ENCODE assay signal across 8 cellular contexts in the genomic region with DNA sequence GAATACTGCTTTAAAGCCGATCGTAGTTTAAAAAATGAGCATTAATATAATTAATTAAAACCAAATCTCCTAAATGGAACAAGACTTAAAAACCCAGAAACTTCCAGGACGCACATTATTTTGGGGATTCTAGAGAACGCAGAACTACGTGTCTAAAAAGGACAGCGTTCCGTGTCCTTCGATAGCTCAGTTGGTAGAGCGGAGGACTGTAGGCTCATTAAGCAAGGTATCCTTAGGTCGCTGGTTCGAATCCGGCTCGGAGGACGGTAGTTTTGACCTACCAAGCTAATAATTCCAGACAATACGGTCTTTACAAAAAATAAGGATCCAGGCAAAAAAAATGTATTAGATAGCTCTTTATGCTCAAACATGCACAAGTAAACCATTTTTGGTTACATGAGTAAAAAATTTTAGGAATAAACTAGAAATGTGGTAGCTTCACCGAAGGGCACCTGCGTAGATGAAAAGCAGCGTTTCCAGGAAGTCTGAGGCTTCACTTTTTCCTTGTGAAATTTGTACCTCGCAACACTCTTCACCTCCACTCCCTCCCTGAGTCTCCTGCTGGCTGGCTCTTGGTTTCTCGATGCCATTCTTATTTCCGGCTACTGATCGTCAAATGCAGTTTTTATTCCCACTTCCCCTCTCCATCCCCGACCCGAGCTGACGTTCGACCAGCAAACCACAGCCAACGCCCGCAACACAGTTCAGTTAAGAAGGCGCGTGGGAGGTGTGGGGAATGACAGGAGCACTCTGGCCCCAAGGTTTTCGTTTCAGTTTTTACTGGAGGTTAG. TPM values are rescaled to one million over a fixed set of nuclear protein-coding genes. Genes with fewer than 3 reads are reported as not detected.
DNase-seq lines count a peak whose midpoint lies in the region; ATAC-seq and TF ChIP-seq lines count a peak whose summit lies in the region.

No MANE protein-coding gene starts in this region.

- peak; percentile 91 for DNase-seq in ELR (ENCODE audit: low read depth)
- DNase-seq in NCI-H69 (lab: John Stamatoyannopoulos, UW), result peak; percentile 87
- DNase-seq in activated CD8-positive, alpha-beta memory T cell treated with anti-CD3 and anti-CD28 coated beads, Interleukin-2, amount 50 U/mL, for 4 hours, result peak; percentile 60
- DNase-seq in fibroblast of lung (ENCODE audit: low read depth in 2 of 2), result peak; percentile 76 to 87
- DNase-seq in neural progenitor cell (ENCODE audit: low spot score), result peak; percentile 84
- DNase-seq in WERI-Rb-1, result no peak
- DNase-seq in lower leg skin (ENCODE audit: low spot score in 2 of 2), result no peak

- H3K36me3 Mint-ChIP-seq in neural progenitor cell, result peaks cover 3% of the 10 kb centered on the region

- H3K79me2 ChIP-seq in fibroblast of lung (ENCODE audit: control insufficient read depth, insufficient read depth, low read length) (no peaks in the 10 kb centered on the region), neural progenitor cell (ENCODE audit: low read depth) (no peaks in the 10 kb centered on the region)

- peaks cover 10% of the 10 kb centered on the region for H3K4me1 Mint-ChIP-seq in neural progenitor cell

- TF ChIP-seq POLR2A in lower leg skin (IDR thresholded peaks at IDR 0.05), result no peak

- H3K27ac Mint-ChIP-seq in neural progenitor cell, result peak overlapping the region; percentile 90

- H3K4me2 ChIP-seq in fibroblast of lung (ENCODE audit: extremely low read depth, insufficient read depth, low read length), result peak overlapping the region; percentile 94
- H3K4me2 ChIP-seq in neural progenitor cell, result peak overlapping the region; percentile 85

- intact Hi-C loops in lower leg skin (cut with DNase I; ENCODE audit: low total_unique reads), result no loop called here

- H3K4me3 Mint-ChIP-seq in neural progenitor cell, result peak overlapping the region; percentile 90

- H3K9me3 Mint-ChIP-seq in neural progenitor cell, result peaks cover 20% of the 10 kb centered on the region

- peak overlapping the region; percentile 58 to 80 (median 62) for H3K4me3 ChIP-seq in fibroblast of lung (replicated peaks in 1 of 4; ENCODE audit: control extremely low read depth in 1 of 4, insufficient read depth in 1 of 4, low read depth in 3 of 4, low read length in 4 of 4)
- peak overlapping the region; percentile 49 for H3K4me3 ChIP-seq in neural progenitor cell
- no peak overlapping the region for H3K4me3 ChIP-seq in WERI-Rb-1 (ENCODE audit: low read depth, low read length)
- H3K4me3 ChIP-seq in lower leg skin (ENCODE audit: low read depth, poor library complexity, severe bottlenecking), result no peak overlapping the region

- ATAC-seq in GM19463 (IDR thresholded peaks at IDR 0.05; ENCODE audit: unreplicated experiment), result no peak

- peaks cover 41% of the 10 kb centered on the region for H3K27me3 Mint-ChIP-seq in neural progenitor cell (ENCODE audit: insufficient read depth, low read depth)

- H2AFZ ChIP-seq in fibroblast of lung (ENCODE audit: low read length) (peak overlapping the region; percentile 68), neural progenitor cell (replicated peaks) (peak overlapping the region; percentile 71)

- H3K9ac ChIP-seq in fibroblast of lung (ENCODE audit: insufficient read depth, low read length), result peak overlapping the region; percentile 8
- H3K9ac ChIP-seq in neural progenitor cell, result no peak overlapping the region

- H3K27ac ChIP-seq in fibroblast of lung (ENCODE audit: insufficient read depth, low read length) (no peak overlapping the region), neural progenitor cell (no peak overlapping the region), WERI-Rb-1 (no peak overlapping the region)

- 6 to 7% methylated on average over 31 of the region's 31 CpGs for WGBS in lower leg skin, 2 donors

- no peaks in the 10 kb centered on the region for H3K4me1 ChIP-seq in fibroblast of lung (ENCODE audit: control insufficient read depth, extremely low read depth, insufficient read depth, low read length)
- no peaks in the 10 kb centered on the region for H3K4me1 ChIP-seq in neural progenitor cell

- peaks cover 14% of the 10 kb centered on the region for H3F3A ChIP-seq in neural progenitor cell (ENCODE audit: low read depth)

- no peaks in the 10 kb centered on the region for H3K36me3 ChIP-seq in fibroblast of lung (ENCODE audit: control insufficient read depth, insufficient read depth, low read length)
- H3K36me3 ChIP-seq in neural progenitor cell, result no peaks in the 10 kb centered on the region
- H3K36me3 ChIP-seq in WERI-Rb-1, result peaks cover 2% of the 10 kb centered on the region; the same call in 1 of the 2 replicates

- H4K20me1 ChIP-seq in fibroblast of lung (ENCODE audit: control insufficient read depth, extremely low read depth, insufficient read depth, low read length) (no peaks in the 10 kb centered on the region), neural progenitor cell (ENCODE audit: low read depth) (no peaks in the 10 kb centered on the region)

- TF ChIP-seq CTCF in fibroblast of lung (conservative IDR thresholded peaks at IDR 0.05 in 1 of 2, IDR thresholded peaks at IDR 0.05 in 1 of 2; ENCODE audit: low read depth in 1 of 2, low read length in 2 of 2) (no peak), neural progenitor cell (IDR thresholded peaks at IDR 0.05) (no peak), WERI-Rb-1 (IDR thresholded peaks at IDR 0.05; ENCODE audit: low read depth, low read length) (no peak), lower leg skin (IDR thresholded peaks at IDR 0.05) (no peak)

- H3K27me3 ChIP-seq in fibroblast of lung (ENCODE audit: control insufficient read depth, insufficient read depth, low read length), result no peaks in the 10 kb centered on the region
- H3K27me3 ChIP-seq in neural progenitor cell, result peaks cover 22% of the 10 kb centered on the region
- peaks cover 6% of the 10 kb centered on the region for H3K27me3 ChIP-seq in WERI-Rb-1 (ENCODE audit: insufficient read depth, low read depth, severe bottlenecking)

- H3K9me3 ChIP-seq in fibroblast of lung (ENCODE audit: control insufficient read depth, insufficient read depth, low read depth, low read length), result no peaks in the 10 kb centered on the region
- H3K9me3 ChIP-seq in neural progenitor cell (ENCODE audit: low read depth), result peaks cover 9% of the 10 kb centered on the region
- H3K9me3 ChIP-seq in WERI-Rb-1 (ENCODE audit: severe bottlenecking), result peaks cover 12% of the 10 kb centered on the region

RNA-seq across cellular contexts. Expression of a gene that starts 19.6 kb away (rescaled TPM):
- total RNA-seq in fibroblast of lung (13.1 and 13.4 TPM in 2 replicates), neural progenitor cell (ENCODE audit: low replicate concordance) (13.1 and 17.3 TPM in 2 replicates), lower leg skin (10 to 100 TPM; 22.0 to 25.7 (median 24.2) TPM)
- 8.3 and 9.9 TPM in 2 replicates for polyA plus RNA-seq in fibroblast of lung
- 7.7 and 12.6 TPM in 2 replicates for polyA plus RNA-seq in fibroblast of lung (2012)
- polyA minus RNA-seq in fibroblast of lung (ENCODE audit: low replicate concordance), result 9.5 and 10.8 TPM in 2 replicates

RNA-seq across cellular contexts. Expression of a gene that starts 39.0 kb away (rescaled TPM):
- total RNA-seq in fibroblast of lung (90.4 and 111 TPM in 2 replicates), neural progenitor cell (ENCODE audit: low replicate concordance) (81.8 and 86.8 TPM in 2 replicates), lower leg skin (10 to 100 TPM; 27.1 to 43.0 (median 39.2) TPM)
- polyA plus RNA-seq in fibroblast of lung, result 58.7 and 74.9 TPM in 2 replicates
- polyA plus RNA-seq in fibroblast of lung (2012), result 50.1 and 58.4 TPM in 2 replicates
- polyA minus RNA-seq in fibroblast of lung (ENCODE audit: low replicate concordance), result 6.0 and 7.6 TPM in 2 replicates

Comparison
In these comparisons a context has a peak if more than half of its experiments do, and no peak if none do; other contexts are left out.
1. DNase-seq: peak in ELR (single experiment), NCI-H69 (single experiment), activated CD8-positive, alpha-beta memory T cell treated with anti-CD3 and anti-CD28 coated beads, Interleukin-2, amount 50 U/mL, for 4 hours (single experiment), fibroblast of lung (2 of 2) and neural progenitor cell (single experiment); none in WERI-Rb-1 (single experiment) and lower leg skin (0 of 2).
2. H3K4me3 ChIP-seq: peak in fibroblast of lung (4 of 4) and neural progenitor cell (single experiment); none in WERI-Rb-1 (single experiment) and lower leg skin (single experiment).